ENCODE assay signal across 23 cellular contexts in genomic region chr1:218368686-218369085, GRCh38. TPM values are rescaled to one million over a fixed set of nuclear protein-coding genes. Genes with fewer than 3 reads are reported as not detected.
"Had no signal": no experiment of that assay in that cellular context is flagged by ENCODE, and none has a peak within 500 bp of the region (broad histone marks: within the 10 kb centered on the region; RNA-seq: fewer than 3 reads in every experiment).

No MANE protein-coding gene starts in this region.

- ATAC-seq: activated CD8-positive, alpha-beta T cell treated with anti-CD3 and anti-CD28 coated beads, Interleukin-2, amount 10 ng/mL, durations not matched to agents 7 days and 5 days; gastroesophageal sphincter; lower lobe of right lung; natural killer cell treated with Interleukin-12 subunit alpha and Interleukin-12 subunit beta and Interleukin-15 and Interleukin-18, amount 100 ng/mL, for 72 hours; sciatic nerve; stimulated activated naive B cell treated with anti-CD40 and anti-IgM and Interleukin-4, amounts not matched to agents 10 μg/mL and 1 μg/mL and 100 μg/mL, for 72 hours; T-cell had no signal

- H3K27me3 ChIP-seq: esophagus squamous epithelium, gastroesophageal sphincter, testis, vagina had no signal

- H3K9me3 ChIP-seq: esophagus squamous epithelium, gastroesophageal sphincter, lower lobe of right lung, testis, vagina had no signal

- H3K36me3 ChIP-seq: esophagus squamous epithelium, gastroesophageal sphincter, lower lobe of right lung, vagina had no signal

- H2AFZ ChIP-seq: parathyroid adenoma had no signal

- H3K79me2 ChIP-seq: parathyroid adenoma had no signal

- H3K4me3 ChIP-seq: esophagus squamous epithelium, gastroesophageal sphincter, lower lobe of right lung, testis, vagina had no signal

- H3K27ac ChIP-seq: lower lobe of right lung, parathyroid adenoma, testis, vagina had no signal

- H3K4me1 ChIP-seq: parathyroid adenoma had no signal

- H3K9ac ChIP-seq: parathyroid adenoma had no signal

- DNase-seq: activated CD4-positive, alpha-beta T cell treated with anti-CD3 and anti-CD28 coated beads for 1 hour; activated CD4-positive, alpha-beta T cell treated with anti-CD3 and anti-CD28 coated beads, Interleukin-2, amount 50 U/mL, for 1 hour; activated CD8-positive, alpha-beta T cell treated with anti-CD3 and anti-CD28 coated beads, Interleukin-2, amount 10 ng/mL, durations not matched to agents 7 days and 5 days; activated gamma-delta T cell; anterior cingulate cortex; central memory CD4-positive, alpha-beta T cell; endodermal cell; esophagus squamous epithelium; head of caudate nucleus; lower lobe of right lung; midbrain; small intestine; stimulated activated CD4-positive, alpha-beta T cell treated with anti-CD3 and anti-CD28 coated beads, Interleukin-15, amount 100 ng/mL, for 24 hours; stimulated activated CD8-positive, alpha-beta memory T cell treated with anti-CD3 and anti-CD28 coated beads, Interleukin-4, amount 100 ng/mL, for 48 hours; stimulated activated naive B cell treated with anti-CD40 and anti-IgM and Interleukin-4, amounts not matched to agents 10 μg/mL and 1 μg/mL and 100 μg/mL, for 72 hours; T-cell; testis had no signal

RNA-seq across cellular contexts. Expression of gene TGFB2, which starts 23.6 kb away (rescaled TPM):
- total RNA-seq: activated CD8-positive, alpha-beta T cell treated with anti-CD3 and anti-CD28 coated beads, Interleukin-2, amount 10 ng/mL, durations not matched to agents 7 days and 5 days; activated T-helper 1 cell treated with anti-CD3 and anti-CD28 coated beads, Interleukin-12 subunit alpha, Interleukin-12 subunit beta, Interleukin-2, Interleukin-4 antibody, amounts not matched to agents 30 ng/mL and 10 ng/mL and 1 ng/mL, durations not matched to agents 14 hours and 24 hours and 36 hours had no signal
